8 cellular contexts compared by ENCODE assay signal in the genomic region with DNA sequence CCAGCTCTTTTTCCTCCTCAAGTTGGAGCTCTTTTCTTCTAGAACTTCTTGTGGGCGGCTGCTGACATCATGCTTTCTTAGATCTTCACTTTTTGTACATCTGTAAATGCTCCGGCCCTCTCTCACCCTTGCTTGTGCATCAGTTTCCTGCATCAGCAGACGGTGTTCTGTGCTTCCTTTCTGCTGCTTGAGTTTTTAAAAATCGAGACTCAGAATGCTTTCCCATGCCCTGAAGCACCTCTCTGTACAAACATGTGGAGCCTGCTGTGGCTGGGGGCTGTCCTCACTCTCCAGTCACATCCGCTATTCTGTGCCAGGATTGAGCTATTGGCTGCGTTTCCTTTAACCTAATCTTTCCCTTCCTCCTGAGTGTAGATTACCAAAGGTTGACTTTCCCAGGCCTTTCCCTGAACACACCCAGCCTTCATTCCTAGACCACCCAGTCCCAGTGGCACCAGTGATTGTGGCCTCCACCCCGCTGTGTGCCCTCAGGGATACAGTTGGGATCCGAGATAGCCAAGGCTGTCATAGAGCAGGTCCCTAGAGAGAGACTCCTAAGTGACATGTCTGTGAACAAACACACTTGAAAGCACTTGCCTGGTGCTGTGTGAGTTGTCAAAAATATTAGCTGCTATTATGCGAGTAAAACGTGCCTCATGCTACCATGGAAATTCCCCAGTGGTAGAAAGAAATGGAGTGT. TPM values are rescaled to one million over a fixed set of nuclear protein-coding genes. Genes with fewer than 3 reads are reported as not detected.
DNase-seq lines count a peak whose midpoint lies in the region; ATAC-seq and TF ChIP-seq lines count a peak whose summit lies in the region.

No MANE protein-coding gene starts in this region.

- TF ChIP-seq POLR2A in Peyer's patch (IDR thresholded peaks at IDR 0.05): no peak

- H3K36me3 Mint-ChIP-seq in GM23338 (ENCODE audit: low read depth): peaks cover 36% of the 10 kb centered on the region

- H3K4me3 ChIP-seq in GM23338 (no peak overlapping the region), smooth muscle cell (no peak overlapping the region), Peyer's patch (no peak overlapping the region)

- 78% methylated on average over 10 of the region's 10 CpGs for WGBS in smooth muscle cell (ENCODE audit: low lambda C conversion rate)

- no peaks in the 10 kb centered on the region for H3K9me3 ChIP-seq in smooth muscle cell (replicated peaks; ENCODE audit: low read depth)
- no peaks in the 10 kb centered on the region for H3K9me3 ChIP-seq in Peyer's patch

- H2AFZ ChIP-seq in GM23338 (no peak overlapping the region), smooth muscle cell (ENCODE audit: low read depth) (no peak overlapping the region)

- no peak overlapping the region for H3K27ac Mint-ChIP-seq in GM23338

- 0 out of 2 replicates have a peak, but pooled peaks cover 5% of the 10 kb centered on the region for H4K20me1 ChIP-seq in GM23338 (replicated peaks; ENCODE audit: insufficient read depth)
- H4K20me1 ChIP-seq in smooth muscle cell (ENCODE audit: low read depth): peaks cover 5% of the 10 kb centered on the region

- H3K4me2 ChIP-seq in GM23338: no peak overlapping the region
- H3K4me2 ChIP-seq in smooth muscle cell: no peak overlapping the region

- no peak overlapping the region for H3K4me3 Mint-ChIP-seq in GM23338

- H3K4me1 ChIP-seq in GM23338 (ENCODE audit: insufficient read depth) (no peaks in the 10 kb centered on the region), smooth muscle cell (ENCODE audit: low read depth) (no peaks in the 10 kb centered on the region), Peyer's patch (no peaks in the 10 kb centered on the region)

- H3K27me3 ChIP-seq in GM23338 (ENCODE audit: insufficient read depth) (no peaks in the 10 kb centered on the region), smooth muscle cell (ENCODE audit: low read depth) (no peaks in the 10 kb centered on the region), Peyer's patch (no peaks in the 10 kb centered on the region)

- no peaks in the 10 kb centered on the region for H3K9me3 Mint-ChIP-seq in GM23338

- ATAC-seq in GM23338: no peak

- peak overlapping the region; percentile 55; the same call in 1 of the 2 replicates for H3K27ac ChIP-seq in GM23338 (ENCODE audit: low read depth)
- no peak overlapping the region for H3K27ac ChIP-seq in smooth muscle cell (ENCODE audit: low read depth)
- peak overlapping the region in 1 of 4 donors; percentile 57 for H3K27ac ChIP-seq in Peyer's patch

- DNase-seq in GM23338 (ENCODE audit: low spot score) (no peak), activated T-helper 1 cell treated with Interleukin-2 at 50 U/mL for 16 hours (ENCODE audit: low read depth) (peak; percentile 2), head of caudate nucleus (peak in 28 of 42 donors; percentile 13 to 81 (median 40)), smooth muscle cell (lab: John Stamatoyannopoulos, UW; ENCODE audit: unreplicated experiment) (no peak), HK-2 (ENCODE audit: unreplicated experiment) (no peak), globus pallidus (ENCODE audit: low spot score) (no peak), Peyer's patch (no peak)
- peak; percentile 50 for DNase-seq in stimulated activated CD4-positive, alpha-beta T cell treated with anti-CD3 and anti-CD28 coated beads, Interleukin-15, amount 100 ng/mL, for 24 hours

- H3K9ac ChIP-seq in smooth muscle cell (ENCODE audit: low read depth): no peak overlapping the region

- H3F3A ChIP-seq in GM23338 (replicated peaks; ENCODE audit: low read depth) (0 out of 2 replicates have a peak, but pooled peaks cover 3% of the 10 kb centered on the region), smooth muscle cell (ENCODE audit: low read depth) (no peaks in the 10 kb centered on the region)

- H3K36me3 ChIP-seq in GM23338 (ENCODE audit: insufficient read depth): peaks cover 5% of the 10 kb centered on the region; the same call in 1 of the 2 replicates
- H3K36me3 ChIP-seq in smooth muscle cell (ENCODE audit: low read depth): peaks cover 13% of the 10 kb centered on the region
- peaks cover 0 to 43% (median 0%) of the 10 kb centered on the region in 3 donors for H3K36me3 ChIP-seq in Peyer's patch

- intact Hi-C loops in head of caudate nucleus (cut with DNase I): no loop called here

- peaks cover 6% of the 10 kb centered on the region for H3K27me3 Mint-ChIP-seq in GM23338 (ENCODE audit: insufficient read depth, low read depth, poor library complexity)

- H3K79me2 ChIP-seq in GM23338 (replicated peaks; ENCODE audit: insufficient read depth) (peaks cover 4% of the 10 kb centered on the region; the same call in 1 of the 2 replicates), smooth muscle cell (ENCODE audit: low read depth) (peaks cover 28% of the 10 kb centered on the region)

- no peak for TF ChIP-seq CTCF in GM23338 (conservative IDR thresholded peaks at IDR 0.05; ENCODE audit: low read depth in 2 of 2)
- TF ChIP-seq CTCF in smooth muscle cell (IDR thresholded peaks at IDR 0.05; ENCODE audit: borderline replicate concordance, insufficient read depth, poor library complexity, severe bottlenecking): no peak
- TF ChIP-seq CTCF in Peyer's patch (IDR thresholded peaks at IDR 0.05): no peak

- H3K9me2 ChIP-seq in GM23338 (ENCODE audit: insufficient read depth): no peaks in the 10 kb centered on the region

- 0 out of 3 replicates have a peak, but pooled peaks cover 2% of the 10 kb centered on the region for H3K4me1 Mint-ChIP-seq in GM23338

TF ChIP-seq in GM23338, 12 proteins besides CTCF, POLR2A, EP300 and RAD21 (continues in another document):
- TF ChIP-seq, protein P1, sequence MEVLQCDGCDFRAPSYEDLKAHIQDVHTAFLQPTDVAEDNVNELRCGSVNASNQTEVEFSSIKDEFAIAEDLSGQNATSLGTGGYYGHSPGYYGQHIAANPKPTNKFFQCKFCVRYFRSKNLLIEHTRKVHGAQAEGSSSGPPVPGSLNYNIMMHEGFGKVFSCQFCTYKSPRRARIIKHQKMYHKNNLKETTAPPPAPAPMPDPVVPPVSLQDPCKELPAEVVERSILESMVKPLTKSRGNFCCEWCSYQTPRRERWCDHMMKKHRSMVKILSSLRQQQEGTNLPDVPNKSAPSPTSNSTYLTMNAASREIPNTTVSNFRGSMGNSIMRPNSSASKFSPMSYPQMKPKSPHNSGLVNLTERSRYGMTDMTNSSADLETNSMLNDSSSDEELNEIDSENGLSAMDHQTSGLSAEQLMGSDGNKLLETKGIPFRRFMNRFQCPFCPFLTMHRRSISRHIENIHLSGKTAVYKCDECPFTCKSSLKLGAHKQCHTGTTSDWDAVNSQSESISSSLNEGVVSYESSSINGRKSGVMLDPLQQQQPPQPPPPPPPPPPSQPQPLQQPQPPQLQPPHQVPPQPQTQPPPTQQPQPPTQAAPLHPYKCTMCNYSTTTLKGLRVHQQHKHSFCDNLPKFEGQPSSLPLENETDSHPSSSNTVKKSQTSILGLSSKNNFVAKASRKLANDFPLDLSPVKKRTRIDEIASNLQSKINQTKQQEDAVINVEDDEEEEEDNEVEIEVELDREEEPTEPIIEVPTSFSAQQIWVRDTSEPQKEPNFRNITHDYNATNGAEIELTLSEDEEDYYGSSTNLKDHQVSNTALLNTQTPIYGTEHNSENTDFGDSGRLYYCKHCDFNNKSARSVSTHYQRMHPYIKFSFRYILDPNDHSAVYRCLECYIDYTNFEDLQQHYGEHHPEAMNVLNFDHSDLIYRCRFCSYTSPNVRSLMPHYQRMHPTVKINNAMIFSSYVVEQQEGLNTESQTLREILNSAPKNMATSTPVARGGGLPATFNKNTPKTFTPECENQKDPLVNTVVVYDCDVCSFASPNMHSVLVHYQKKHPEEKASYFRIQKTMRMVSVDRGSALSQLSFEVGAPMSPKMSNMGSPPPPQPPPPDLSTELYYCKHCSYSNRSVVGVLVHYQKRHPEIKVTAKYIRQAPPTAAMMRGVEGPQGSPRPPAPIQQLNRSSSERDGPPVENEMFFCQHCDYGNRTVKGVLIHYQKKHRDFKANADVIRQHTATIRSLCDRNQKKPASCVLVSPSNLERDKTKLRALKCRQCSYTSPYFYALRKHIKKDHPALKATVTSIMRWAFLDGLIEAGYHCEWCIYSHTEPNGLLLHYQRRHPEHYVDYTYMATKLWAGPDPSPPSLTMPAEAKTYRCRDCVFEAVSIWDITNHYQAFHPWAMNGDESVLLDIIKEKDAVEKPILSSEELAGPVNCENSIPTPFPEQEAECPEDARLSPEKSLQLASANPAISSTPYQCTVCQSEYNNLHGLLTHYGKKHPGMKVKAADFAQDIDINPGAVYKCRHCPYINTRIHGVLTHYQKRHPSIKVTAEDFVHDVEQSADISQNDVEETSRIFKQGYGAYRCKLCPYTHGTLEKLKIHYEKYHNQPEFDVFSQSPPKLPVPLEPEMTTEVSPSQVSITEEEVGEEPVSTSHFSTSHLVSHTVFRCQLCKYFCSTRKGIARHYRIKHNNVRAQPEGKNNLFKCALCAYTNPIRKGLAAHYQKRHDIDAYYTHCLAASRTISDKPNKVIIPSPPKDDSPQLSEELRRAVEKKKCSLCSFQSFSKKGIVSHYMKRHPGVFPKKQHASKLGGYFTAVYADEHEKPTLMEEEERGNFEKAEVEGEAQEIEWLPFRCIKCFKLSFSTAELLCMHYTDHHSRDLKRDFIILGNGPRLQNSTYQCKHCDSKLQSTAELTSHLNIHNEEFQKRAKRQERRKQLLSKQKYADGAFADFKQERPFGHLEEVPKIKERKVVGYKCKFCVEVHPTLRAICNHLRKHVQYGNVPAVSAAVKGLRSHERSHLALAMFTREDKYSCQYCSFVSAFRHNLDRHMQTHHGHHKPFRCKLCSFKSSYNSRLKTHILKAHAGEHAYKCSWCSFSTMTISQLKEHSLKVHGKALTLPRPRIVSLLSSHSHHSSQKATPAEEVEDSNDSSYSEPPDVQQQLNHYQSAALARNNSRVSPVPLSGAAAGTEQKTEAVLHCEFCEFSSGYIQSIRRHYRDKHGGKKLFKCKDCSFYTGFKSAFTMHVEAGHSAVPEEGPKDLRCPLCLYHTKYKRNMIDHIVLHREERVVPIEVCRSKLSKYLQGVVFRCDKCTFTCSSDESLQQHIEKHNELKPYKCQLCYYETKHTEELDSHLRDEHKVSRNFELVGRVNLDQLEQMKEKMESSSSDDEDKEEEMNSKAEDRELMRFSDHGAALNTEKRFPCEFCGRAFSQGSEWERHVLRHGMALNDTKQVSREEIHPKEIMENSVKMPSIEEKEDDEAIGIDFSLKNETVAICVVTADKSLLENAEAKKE (CRISPR knock-in tag; IDR thresholded peaks at IDR 0.05): no peak
- no peak for TF ChIP-seq STAT1 (IDR thresholded peaks at IDR 0.05; ENCODE audit: unreplicated experiment)

RNA-seq across cellular contexts. Expression of a gene that starts 41.9 kb away (rescaled TPM):
- total RNA-seq in GM23338 (2014; rRNA removed; shearing (Covaris generic)): 60.2 and 61.4 TPM in 2 replicates
- 33.9 and 34.8 TPM in 2 replicates for polyA plus RNA-seq in GM23338 (2016; fragmentation: Nextera tagmentation; extraction: Ambion mirVana)
- total RNA-seq in smooth muscle cell: 23.8 and 24.7 TPM in 2 replicates
- polyA plus RNA-seq in smooth muscle cell: 37.5 and 40.7 TPM in 2 replicates
- total RNA-seq in Peyer's patch: 100 to 1,000 TPM; 135 to 255 (median 145) TPM

Comparison
In these comparisons a context has a peak if more than half of its experiments do, and no peak if none do; other contexts are left out.
1. DNase-seq: peak in activated T-helper 1 cell treated with Interleukin-2 at 50 U/mL for 16 hours (single experiment), head of caudate nucleus (28 of 42) and stimulated activated CD4-positive, alpha-beta T cell treated with anti-CD3 and anti-CD28 coated beads, Interleukin-15, amount 100 ng/mL, for 24 hours (single experiment); none in GM23338 (single experiment), smooth muscle cell (single experiment), HK-2 (single experiment), globus pallidus (single experiment) and Peyer's patch (0 of 3).